In the genomic region with DNA sequence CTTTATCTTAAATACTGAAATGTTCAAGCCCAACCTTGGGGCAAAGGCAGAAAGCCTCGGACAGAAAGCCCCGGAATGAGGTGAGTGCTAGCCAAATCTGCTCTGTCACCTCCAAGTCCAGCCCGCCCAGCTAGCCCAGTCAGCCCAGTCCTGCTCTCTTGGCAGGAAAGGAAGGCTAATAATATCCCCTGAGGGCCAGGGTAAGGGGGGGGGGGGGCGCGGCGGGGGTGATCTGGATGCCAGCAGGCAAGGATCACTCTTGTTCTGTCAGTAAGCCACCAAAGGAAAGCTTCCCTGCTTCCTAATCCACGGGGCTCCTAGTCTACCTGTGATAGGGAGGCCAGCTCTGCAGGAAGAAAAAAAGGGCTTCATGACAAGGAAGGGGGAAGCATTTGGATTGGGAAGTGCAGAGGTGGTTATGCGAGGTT, we compare ENCODE assay signal across 8 cellular contexts. TPM values are rescaled to one million over a fixed set of nuclear protein-coding genes. Genes with fewer than 3 reads are reported as not detected.
DNase-seq lines count a peak whose midpoint lies in the region; ATAC-seq lines count a peak whose summit lies in the region.

No MANE protein-coding gene starts in this region.

- no peak overlapping the region for H3K27ac Mint-ChIP-seq in stimulated activated effector memory CD8-positive, alpha-beta T cell treated with anti-CD3 and anti-CD28 coated beads, Interleukin-12 subunit alpha, Interleukin-12 subunit beta, amount 100 ng/mL, for 72 hours

- peaks cover 8% of the 10 kb centered on the region; the same call in 1 of the 2 replicates for H4K20me1 ChIP-seq in BLaER1

- no peak for ATAC-seq in stimulated activated effector memory CD8-positive, alpha-beta T cell treated with anti-CD3 and anti-CD28 coated beads, Interleukin-12 subunit alpha, Interleukin-12 subunit beta, amount 100 ng/mL, for 72 hours
- ATAC-seq in GM21423 (IDR thresholded peaks at IDR 0.05; ENCODE audit: unreplicated experiment) = no peak

- H3K9me3 ChIP-seq in BLaER1 (no peaks in the 10 kb centered on the region), HUES48 (ENCODE audit: control insufficient read depth, insufficient read depth, low read length) (no peaks in the 10 kb centered on the region)

- H3K9ac ChIP-seq in BLaER1 (peak overlapping the region; percentile 81), HUES48 (ENCODE audit: low read depth, low read length) (no peak overlapping the region)

- H3K4me3 ChIP-seq in BLaER1 = peak overlapping the region; percentile 77
- peak overlapping the region; percentile 87 for H3K4me3 ChIP-seq in HUES48 (ENCODE audit: low read depth, low read length)
- H3K4me3 ChIP-seq in iPS-11a (ENCODE audit: low read depth, low read length) = peak overlapping the region; percentile 67

- H3K27me3 ChIP-seq in BLaER1 (no peaks in the 10 kb centered on the region), HUES48 (ENCODE audit: control insufficient read depth, insufficient read depth, low read length) (no peaks in the 10 kb centered on the region)

- peaks cover 21% of the 10 kb centered on the region for H3K4me1 ChIP-seq in BLaER1
- peaks cover 11% of the 10 kb centered on the region; the same call in 1 of the 2 replicates for H3K4me1 ChIP-seq in HUES48 (ENCODE audit: control insufficient read depth, insufficient read depth, low read length)

- H3K36me3 Mint-ChIP-seq in stimulated activated effector memory CD8-positive, alpha-beta T cell treated with anti-CD3 and anti-CD28 coated beads, Interleukin-12 subunit alpha, Interleukin-12 subunit beta, amount 100 ng/mL, for 72 hours = no peaks in the 10 kb centered on the region

- H3K36me3 ChIP-seq in BLaER1 (peaks cover 5% of the 10 kb centered on the region), HUES48 (ENCODE audit: control insufficient read depth, insufficient read depth, low read length) (no peaks in the 10 kb centered on the region)

- peaks cover 13% of the 10 kb centered on the region for H3K4me1 Mint-ChIP-seq in stimulated activated effector memory CD8-positive, alpha-beta T cell treated with anti-CD3 and anti-CD28 coated beads, Interleukin-12 subunit alpha, Interleukin-12 subunit beta, amount 100 ng/mL, for 72 hours

- DNase-seq in astrocyte of the hippocampus (ENCODE audit: low read depth, low spot score) = peak; percentile 54
- DNase-seq in stimulated activated effector memory CD8-positive, alpha-beta T cell treated with anti-CD3 and anti-CD28 coated beads, Interleukin-12 subunit alpha, Interleukin-12 subunit beta, amount 100 ng/mL, for 72 hours (ENCODE audit: low spot score in 2 of 2) = no peak
- DNase-seq in SK-N-DZ (ENCODE audit: low spot score) = no peak
- no peak for DNase-seq in NAMALWA (ENCODE audit: low spot score)

- peak overlapping the region; percentile 99 for H3K4me2 ChIP-seq in BLaER1

- H3K9me3 Mint-ChIP-seq in stimulated activated effector memory CD8-positive, alpha-beta T cell treated with anti-CD3 and anti-CD28 coated beads, Interleukin-12 subunit alpha, Interleukin-12 subunit beta, amount 100 ng/mL, for 72 hours = no peaks in the 10 kb centered on the region

- H3K27ac ChIP-seq in BLaER1 (no peak overlapping the region), HUES48 (ENCODE audit: low read depth, low read length) (no peak overlapping the region)

- H3K4me3 Mint-ChIP-seq in stimulated activated effector memory CD8-positive, alpha-beta T cell treated with anti-CD3 and anti-CD28 coated beads, Interleukin-12 subunit alpha, Interleukin-12 subunit beta, amount 100 ng/mL, for 72 hours = peak overlapping the region; percentile 86

RNA-seq across cellular contexts. Expression of a gene that starts 1.1 kb away (rescaled TPM):
- polyA plus RNA-seq in SK-N-DZ (2014; cell fraction: cytosol; rRNA removed) = 55.1 and 59.9 TPM in 2 replicates
- 19.4 and 27.4 TPM in 2 replicates for polyA plus RNA-seq in SK-N-DZ (2014; cell fraction: nucleus; rRNA removed)

RNA-seq across cellular contexts. Expression of a gene that starts 28.8 kb away (rescaled TPM):
- 108 and 121 TPM in 2 replicates for polyA plus RNA-seq in SK-N-DZ (2014; cell fraction: cytosol; rRNA removed)
- 53.8 and 73.5 TPM in 2 replicates for polyA plus RNA-seq in SK-N-DZ (2014; cell fraction: nucleus; rRNA removed)
